In genomic region chr1:35454175-35454574, GRCh38 we compare ENCODE assay signal across 15 cellular contexts.
DNase-seq lines count a peak whose midpoint lies in the region; ATAC-seq and TF ChIP-seq lines count a peak whose summit lies in the region.
"Had no signal": no experiment of that assay in that cellular context is flagged by ENCODE, and none has a peak within 500 bp of the region (broad histone marks: within the 10 kb centered on the region; RNA-seq: fewer than 3 reads in every experiment).

No MANE protein-coding gene starts in this region.

- H3K27ac ChIP-seq in AG04450 (ENCODE audit: low read depth, low read length) = peak overlapping the region; percentile 69
- peak overlapping the region in 2 of 3 donors; percentile 5 to 47 for H3K27ac ChIP-seq in right lobe of liver

- H3K9me3 ChIP-seq in AG04450 (ENCODE audit: control insufficient read depth, insufficient read depth, low read length) (no peaks in the 10 kb centered on the region), right lobe of liver (no peaks in the 10 kb centered on the region)

- H3K27me3 Mint-ChIP-seq in activated T-helper 1 cell treated with anti-CD3 and anti-CD28 coated beads, Interleukin-12 subunit alpha, Interleukin-12 subunit beta, Interleukin-2, Interleukin-4 antibody, amounts not matched to agents 30 ng/mL and 10 ng/mL and 1 ng/mL, durations not matched to agents 14 hours and 24 hours and 36 hours (ENCODE audit: insufficient read depth) = no peaks in the 10 kb centered on the region
- H3K27me3 Mint-ChIP-seq in progenitor cell of endocrine pancreas = no peaks in the 10 kb centered on the region
- H3K27me3 Mint-ChIP-seq: stimulated activated naive B cell treated with anti-CD40 and anti-IgM and Interleukin-4, amounts not matched to agents 10 μg/mL and 1 μg/mL and 100 μg/mL, for 72 hours had no signal

- H3K4me3 Mint-ChIP-seq in activated T-helper 1 cell treated with anti-CD3 and anti-CD28 coated beads, Interleukin-12 subunit alpha, Interleukin-12 subunit beta, Interleukin-2, Interleukin-4 antibody, amounts not matched to agents 30 ng/mL and 10 ng/mL and 1 ng/mL, durations not matched to agents 14 hours and 24 hours and 36 hours = no peak overlapping the region
- H3K4me3 Mint-ChIP-seq in progenitor cell of endocrine pancreas (ENCODE audit: low read depth) = no peak overlapping the region
- H3K4me3 Mint-ChIP-seq: stimulated activated naive B cell treated with anti-CD40 and anti-IgM and Interleukin-4, amounts not matched to agents 10 μg/mL and 1 μg/mL and 100 μg/mL, for 72 hours had no signal

- intact Hi-C loops in activated T-helper 1 cell treated with anti-CD3 and anti-CD28 coated beads, Interleukin-12 subunit alpha, Interleukin-12 subunit beta, Interleukin-2, Interleukin-4 antibody, amounts not matched to agents 30 ng/mL and 10 ng/mL and 1 ng/mL, durations not matched to agents 14 hours and 24 hours and 36 hours (cut with micrococcal nuclease) = no loop called here
- intact Hi-C loops in right lobe of liver (cut with DNase I) = loop anchor here (5.0 kb wide), 2 partner anchors 108 to 113 kb away; no protein-coding TSS in a partner anchor

- no peaks in the 10 kb centered on the region for H3K9me3 Mint-ChIP-seq in activated T-helper 1 cell treated with anti-CD3 and anti-CD28 coated beads, Interleukin-12 subunit alpha, Interleukin-12 subunit beta, Interleukin-2, Interleukin-4 antibody, amounts not matched to agents 30 ng/mL and 10 ng/mL and 1 ng/mL, durations not matched to agents 14 hours and 24 hours and 36 hours
- no peaks in the 10 kb centered on the region for H3K9me3 Mint-ChIP-seq in progenitor cell of endocrine pancreas (ENCODE audit: low read depth)
- H3K9me3 Mint-ChIP-seq: stimulated activated naive B cell treated with anti-CD40 and anti-IgM and Interleukin-4, amounts not matched to agents 10 μg/mL and 1 μg/mL and 100 μg/mL, for 72 hours had no signal

- DNase-seq in AG04450 (ENCODE audit: low read depth, low spot score) (no peak), GF-D8 (lab: John Stamatoyannopoulos, UW) (peak; percentile 55), right lobe of liver (no peak), inferior parietal cortex (ENCODE audit: extremely low spot score) (no peak), cerebellum (ENCODE audit: low spot score) (no peak), HCEC 1CT (no peak), progenitor cell of endocrine pancreas (ENCODE audit: low spot score, unreplicated experiment) (no peak)
- DNase-seq in activated T-helper 1 cell treated with anti-CD3 and anti-CD28 coated beads, Interleukin-12 subunit alpha, Interleukin-12 subunit beta, Interleukin-2, Interleukin-4 antibody, amounts not matched to agents 30 ng/mL and 10 ng/mL and 1 ng/mL, durations not matched to agents 14 hours and 24 hours and 36 hours (ENCODE audit: low spot score) = no peak
- DNase-seq: activated CD8-positive, alpha-beta memory T cell treated with anti-CD3 and anti-CD28 coated beads, Interleukin-2, amount 50 U/mL, for 48 hours; C1 segment of cervical spinal cord; NCI-H1092 treated with DMSO at 0.1 percent for 48 hours; NCI-H446; retina; stimulated activated CD4-positive, alpha-beta T cell treated with anti-CD3 and anti-CD28 coated beads, Interleukin-4, amount 100 ng/mL, for 24 hours; stimulated activated naive B cell treated with anti-CD40 and anti-IgM and Interleukin-4, amounts not matched to agents 10 μg/mL and 1 μg/mL and 100 μg/mL, for 72 hours had no signal

- peak overlapping the region; percentile 56 for H3K27ac Mint-ChIP-seq in activated T-helper 1 cell treated with anti-CD3 and anti-CD28 coated beads, Interleukin-12 subunit alpha, Interleukin-12 subunit beta, Interleukin-2, Interleukin-4 antibody, amounts not matched to agents 30 ng/mL and 10 ng/mL and 1 ng/mL, durations not matched to agents 14 hours and 24 hours and 36 hours
- no peak overlapping the region for H3K27ac Mint-ChIP-seq in progenitor cell of endocrine pancreas
- H3K27ac Mint-ChIP-seq: stimulated activated naive B cell treated with anti-CD40 and anti-IgM and Interleukin-4, amounts not matched to agents 10 μg/mL and 1 μg/mL and 100 μg/mL, for 72 hours had no signal

- H3K4me1 Mint-ChIP-seq in activated T-helper 1 cell treated with anti-CD3 and anti-CD28 coated beads, Interleukin-12 subunit alpha, Interleukin-12 subunit beta, Interleukin-2, Interleukin-4 antibody, amounts not matched to agents 30 ng/mL and 10 ng/mL and 1 ng/mL, durations not matched to agents 14 hours and 24 hours and 36 hours (ENCODE audit: low read depth) = peaks cover 68% of the 10 kb centered on the region
- H3K4me1 Mint-ChIP-seq in progenitor cell of endocrine pancreas (ENCODE audit: low read depth) = peaks cover 3% of the 10 kb centered on the region

- no peak overlapping the region for H3K4me3 ChIP-seq in AG04450 (ENCODE audit: low read depth, low read length)
- H3K4me3 ChIP-seq in right lobe of liver = no peak overlapping the region

- H3K36me3 Mint-ChIP-seq in activated T-helper 1 cell treated with anti-CD3 and anti-CD28 coated beads, Interleukin-12 subunit alpha, Interleukin-12 subunit beta, Interleukin-2, Interleukin-4 antibody, amounts not matched to agents 30 ng/mL and 10 ng/mL and 1 ng/mL, durations not matched to agents 14 hours and 24 hours and 36 hours (ENCODE audit: low read depth) = peaks cover 40% of the 10 kb centered on the region
- H3K36me3 Mint-ChIP-seq in progenitor cell of endocrine pancreas (ENCODE audit: insufficient read depth) = peaks cover 11% of the 10 kb centered on the region

- H3K36me3 ChIP-seq in right lobe of liver = peaks cover 0 to 27% (median 9%) of the 10 kb centered on the region in 4 donors

- WGBS in right lobe of liver (ENCODE audit: insufficient coverage, low coverage, low lambda C conversion rate, missing lambda C conversion rate) = 96% methylated on average over 3 of the region's 4 CpGs

- H3K27me3 ChIP-seq in AG04450 (ENCODE audit: control insufficient read depth, insufficient read depth, low read length) (no peaks in the 10 kb centered on the region), right lobe of liver (no peaks in the 10 kb centered on the region)

- CTCF ChIA-PET in AG04450 (lab: Charles Lee) = interaction anchor here (0.9 to 9.6 kb wide), 6 partner anchors 13 to 273 kb away, joined by 3 to 220 read pairs (median 8); no protein-coding TSS in a partner anchor

- peaks cover 0 to 24% (median 11%) of the 10 kb centered on the region in 4 donors for H3K4me1 ChIP-seq in right lobe of liver

- no peak for TF ChIP-seq POLR2A in right lobe of liver (IDR thresholded peaks at IDR 0.05)

- TF ChIP-seq CTCF in AG04450 (IDR thresholded peaks at IDR 0.05; ENCODE audit: low read depth, low read length) (no peak), right lobe of liver (IDR thresholded peaks at IDR 0.05) (no peak), progenitor cell of endocrine pancreas (IDR thresholded peaks at IDR 0.05; ENCODE audit: unreplicated experiment) (no peak)

- peak; percentile 10 to 47 (median 28) for ATAC-seq in right lobe of liver
- ATAC-seq: stimulated activated naive B cell treated with anti-CD40 and anti-IgM and Interleukin-4, amounts not matched to agents 10 μg/mL and 1 μg/mL and 100 μg/mL, for 72 hours had no signal

- POLR2A ChIA-PET in AG04450 (lab: Yijun Ruan, JAX) = interaction anchor here (0.5 to 1.4 kb wide), 2 partner anchors 78 to 102 kb away, joined by 3 to 4 read pairs; no protein-coding TSS in a partner anchor
